Comparison of ENCODE assay signal across 22 cellular contexts in the genomic region with DNA sequence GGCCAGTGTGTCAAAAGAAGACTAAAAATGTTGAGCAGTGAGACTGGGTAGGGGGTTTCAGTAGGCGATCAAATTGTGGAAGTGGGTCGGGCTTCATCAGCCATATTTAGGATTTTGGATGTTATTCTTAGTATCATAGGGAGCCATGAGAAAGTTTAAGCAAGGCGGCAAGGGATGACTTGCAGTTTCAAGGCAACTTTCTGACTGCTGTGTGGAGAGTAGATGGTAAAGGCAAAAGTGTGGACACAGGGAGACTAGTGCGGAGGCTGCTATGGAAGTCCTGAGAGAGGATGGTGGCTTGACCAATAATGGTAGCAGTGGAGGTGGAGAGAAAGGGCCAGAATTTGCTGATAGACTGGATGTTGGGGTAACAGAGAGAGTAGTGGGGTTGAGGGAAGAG.
"Had no signal": no experiment of that assay in that cellular context is flagged by ENCODE, and none has a peak within 500 bp of the region (broad histone marks: within the 10 kb centered on the region; RNA-seq: fewer than 3 reads in every experiment).

No MANE protein-coding gene starts in this region.

- H3K27ac Mint-ChIP-seq: immature natural killer cell; naive thymus-derived CD8-positive, alpha-beta T cell; nephron progenitor cell; stimulated activated effector memory CD8-positive, alpha-beta T cell treated with anti-CD3 and anti-CD28 coated beads, Interleukin-12 subunit alpha, Interleukin-12 subunit beta, amount 100 ng/mL, for 72 hours had no signal

- H3K4me3 Mint-ChIP-seq: immature natural killer cell; naive thymus-derived CD8-positive, alpha-beta T cell; nephron progenitor cell; stimulated activated effector memory CD8-positive, alpha-beta T cell treated with anti-CD3 and anti-CD28 coated beads, Interleukin-12 subunit alpha, Interleukin-12 subunit beta, amount 100 ng/mL, for 72 hours had no signal

- H3K27me3 Mint-ChIP-seq: naive thymus-derived CD8-positive, alpha-beta T cell had no signal

- H3K27me3 ChIP-seq: right atrium auricular region, sigmoid colon, stomach, thyroid gland, vagina had no signal

- H3K9me3 ChIP-seq: lower lobe of right lung, prostate gland, right atrium auricular region, sigmoid colon, stomach, thyroid gland, vagina had no signal

- H3K27ac ChIP-seq: dorsolateral prefrontal cortex, lower lobe of right lung, prostate gland, right atrium auricular region, sigmoid colon, stomach, thyroid gland, vagina had no signal

- H3K4me1 ChIP-seq: lower lobe of right lung, prostate gland, right atrium auricular region, sigmoid colon, stomach, thyroid gland, vagina had no signal

- H3K4me1 Mint-ChIP-seq: immature natural killer cell; naive thymus-derived CD8-positive, alpha-beta T cell; nephron progenitor cell; stimulated activated effector memory CD8-positive, alpha-beta T cell treated with anti-CD3 and anti-CD28 coated beads, Interleukin-12 subunit alpha, Interleukin-12 subunit beta, amount 100 ng/mL, for 72 hours had no signal

- H3K4me3 ChIP-seq: dorsolateral prefrontal cortex, lower lobe of right lung, prostate gland, right atrium auricular region, sigmoid colon, stomach, thyroid gland, vagina had no signal

- FAIRE-seq: frontal cortex, keratinocyte had no signal

- H3K36me3 ChIP-seq: prostate gland, right atrium auricular region, sigmoid colon, thyroid gland had no signal

- H3K9me3 Mint-ChIP-seq: immature natural killer cell; naive thymus-derived CD8-positive, alpha-beta T cell; nephron progenitor cell; stimulated activated effector memory CD8-positive, alpha-beta T cell treated with anti-CD3 and anti-CD28 coated beads, Interleukin-12 subunit alpha, Interleukin-12 subunit beta, amount 100 ng/mL, for 72 hours had no signal

- ATAC-seq: left ventricle myocardium superior; lower lobe of right lung; naive thymus-derived CD8-positive, alpha-beta T cell; stimulated activated effector memory CD8-positive, alpha-beta T cell treated with anti-CD3 and anti-CD28 coated beads, Interleukin-12 subunit alpha, Interleukin-12 subunit beta, amount 100 ng/mL, for 72 hours had no signal

- DNase-seq: dorsolateral prefrontal cortex; effector CD4-positive, alpha-beta T cell; hypothalamus; immature natural killer cell; left ventricle myocardium superior; lower lobe of right lung; naive thymus-derived CD8-positive, alpha-beta T cell; nephron progenitor cell; nucleus accumbens; sigmoid colon; stimulated activated CD4-positive, alpha-beta T cell treated with anti-CD3 and anti-CD28 coated beads, Interleukin-2, amount 100 ng/mL, for 24 hours; stimulated activated CD4-positive, alpha-beta T cell treated with anti-CD3 and anti-CD28 coated beads, Interleukin-4, amount 100 ng/mL, for 24 hours; stimulated activated naive CD4-positive, alpha-beta T cell treated with Interleukin-2 at 50 U/mL for 16 hours; stomach; thyroid gland; trophoblast cell had no signal
